ENCODE assay signal across 22 cellular contexts in genomic region chr19:45587873-45588272, GRCh38. TPM values are rescaled to one million over a fixed set of nuclear protein-coding genes. Genes with fewer than 3 reads are reported as not detected.
DNase-seq lines count a peak whose midpoint lies in the region; ATAC-seq, FAIRE-seq and TF ChIP-seq lines count a peak whose summit lies in the region.
"Had no signal": no experiment of that assay in that cellular context is flagged by ENCODE, and none has a peak within 500 bp of the region (broad histone marks: within the 10 kb centered on the region; RNA-seq: fewer than 3 reads in every experiment).

No MANE protein-coding gene starts in this region.

- peaks cover 13% of the 10 kb centered on the region for H3K4me1 ChIP-seq in ACC112 (ENCODE audit: control insufficient read depth, insufficient read depth, low read length, unreplicated experiment)
- peaks cover 18% of the 10 kb centered on the region for H3K4me1 ChIP-seq in DND-41 (ENCODE audit: insufficient read depth, low read length)
- H3K4me1 ChIP-seq in K562 (replicated peaks in 1 of 2; ENCODE audit: control insufficient read depth in 2 of 2, insufficient read depth in 2 of 2, low read length in 2 of 2) = peaks cover 27 to 33% of the 10 kb centered on the region in 2 experiments

- H3K4me2 ChIP-seq in DND-41 (ENCODE audit: insufficient read depth, low read length) (no peak overlapping the region), K562 (ENCODE audit: insufficient read depth, low read length) (peak overlapping the region; percentile 10)
- H3K4me2 ChIP-seq: PC-9 had no signal

- 22% methylated on average over 3 of the region's 4 CpGs for WGBS in K562 (ENCODE audit: insufficient coverage, low coverage, missing lambda C conversion rate)

- H3K9me3 ChIP-seq in DND-41 (ENCODE audit: insufficient read depth, low read length, severe bottlenecking) (no peaks in the 10 kb centered on the region), K562 (replicated peaks; ENCODE audit: control insufficient read depth, insufficient read depth, low read depth, low read length) (no peaks in the 10 kb centered on the region)
- H3K9me3 ChIP-seq in CD4-positive, alpha-beta T cell (ENCODE audit: control insufficient read depth, low read length) = no peaks in the 10 kb centered on the region

- peaks cover 8% of the 10 kb centered on the region for H3K27me3 Mint-ChIP-seq in osteocyte (ENCODE audit: unreplicated experiment)
- peaks cover 43% of the 10 kb centered on the region for H3K27me3 Mint-ChIP-seq in CD4-positive, alpha-beta T cell

- POLR2A ChIA-PET in K562 (lab: Yijun Ruan, JAX) = interaction anchor here (0.8 kb wide), 1 partner anchor 32 kb away, joined by 3 read pairs; no protein-coding TSS in a partner anchor
- POLR2A ChIA-PET in CD4-positive, alpha-beta T cell (lab: Charles Lee) = no interaction called here

- peak; percentile 11 for FAIRE-seq in K562 (lab: Jason Lieb, UNC)
- FAIRE-seq in frontal cortex (lab: Jason Lieb, UNC) = no peak
- FAIRE-seq: A204.1, G401.6, H54 had no signal

- H3K27ac ChIP-seq in ACC112 (ENCODE audit: low read depth, low read length) = peak overlapping the region; percentile 34; the same call in 1 of the 2 replicates
- H3K27ac ChIP-seq in DND-41 (ENCODE audit: low read length) = no peak overlapping the region
- peak overlapping the region; percentile 66; the same call in 2 of the 3 replicates for H3K27ac ChIP-seq in K562 (ENCODE audit: extremely low read depth, low read depth, low read length)
- no peak overlapping the region for H3K27ac ChIP-seq in CD4-positive, alpha-beta T cell (ENCODE audit: low read depth, low read length)
- H3K27ac ChIP-seq: PC-9 had no signal

- H3K4me3 ChIP-seq in ACC112 (ENCODE audit: low read depth, low read length) = no peak overlapping the region
- no peak overlapping the region for H3K4me3 ChIP-seq in DND-41 (ENCODE audit: low read depth in 1 of 2, low read length in 2 of 2)
- H3K4me3 ChIP-seq in K562 = no peak overlapping the region
- H3K4me3 ChIP-seq: PC-9 had no signal

- peak overlapping the region; percentile 14 for H3K27ac Mint-ChIP-seq in osteocyte (ENCODE audit: unreplicated experiment)
- H3K27ac Mint-ChIP-seq in CD4-positive, alpha-beta T cell = no peak overlapping the region

- no peak overlapping the region for H3K4me3 Mint-ChIP-seq in osteocyte (ENCODE audit: unreplicated experiment)
- no peak overlapping the region for H3K4me3 Mint-ChIP-seq in CD4-positive, alpha-beta T cell
- H3K4me3 Mint-ChIP-seq: CD14-positive monocyte had no signal

- no peaks in the 10 kb centered on the region for H3K9me1 ChIP-seq in K562 (ENCODE audit: control insufficient read depth, insufficient read depth, low read length)

- TF ChIP-seq RAD21 in K562 (CRISPR knock-in tag; conservative IDR thresholded peaks at IDR 0.05 in 1 of 2, IDR thresholded peaks at IDR 0.05 in 1 of 2) = no peak

- H4K20me1 ChIP-seq in DND-41 (ENCODE audit: insufficient read depth, low read length) = no peaks in the 10 kb centered on the region
- H4K20me1 ChIP-seq in K562 (replicated peaks; ENCODE audit: control insufficient read depth, insufficient read depth, low read length) = no peaks in the 10 kb centered on the region

- ATAC-seq in DND-41 (ENCODE audit: insufficient read depth, low read depth) = no peak
- no peak for ATAC-seq in K562
- no peak for ATAC-seq in CD4-positive, alpha-beta T cell (ENCODE audit: poor library complexity)

- no peaks in the 10 kb centered on the region for H3K36me3 Mint-ChIP-seq in osteocyte (ENCODE audit: unreplicated experiment)
- H3K36me3 Mint-ChIP-seq in CD4-positive, alpha-beta T cell (ENCODE audit: low read depth) = peaks cover 10% of the 10 kb centered on the region

- no peak for TF ChIP-seq POLR2A in K562 (conservative IDR thresholded peaks at IDR 0.05)

- H3K27me3 ChIP-seq in ACC112 (ENCODE audit: insufficient read depth, low read length) = no peaks in the 10 kb centered on the region
- H3K27me3 ChIP-seq in DND-41 (ENCODE audit: insufficient read depth, low read length, poor library complexity) = no peaks in the 10 kb centered on the region
- no peaks in the 10 kb centered on the region for H3K27me3 ChIP-seq in K562 (ENCODE audit: control insufficient read depth in 2 of 2, insufficient read depth in 2 of 2, low read length in 2 of 2)
- peaks cover 21% of the 10 kb centered on the region for H3K27me3 ChIP-seq in CD4-positive, alpha-beta T cell (ENCODE audit: control insufficient read depth, insufficient read depth, low read length)

- H2AFZ ChIP-seq in ACC112 (ENCODE audit: low read length, unreplicated experiment) (peak overlapping the region; percentile 38), DND-41 (ENCODE audit: low read depth, low read length) (peak overlapping the region; percentile 25; the same call in 1 of the 2 replicates), K562 (ENCODE audit: low read depth, low read length) (peak overlapping the region; percentile 95)
- H2AFZ ChIP-seq: PC-9 had no signal

- H3K9ac ChIP-seq in DND-41 (ENCODE audit: low read depth, low read length) = no peak overlapping the region
- peak overlapping the region; percentile 32 to 76; a peak in 3 of 4 replicates for H3K9ac ChIP-seq in K562 (ENCODE audit: insufficient read depth in 1 of 2, low read depth in 2 of 2, low read length in 2 of 2)

- in situ Hi-C loops in K562 (cut with MboI) = no loop called here

- H3K79me2 ChIP-seq in ACC112 (ENCODE audit: control insufficient read depth, insufficient read depth, low read length, unreplicated experiment) = peaks cover 1% of the 10 kb centered on the region
- peaks cover 12% of the 10 kb centered on the region for H3K79me2 ChIP-seq in DND-41 (ENCODE audit: insufficient read depth, low read length)
- H3K79me2 ChIP-seq in K562 (ENCODE audit: control insufficient read depth, insufficient read depth, low read length) = peaks cover 12% of the 10 kb centered on the region

- CTCF ChIA-PET in K562 (lab: Yijun Ruan, JAX; ENCODE audit: low intra/inter-chr PET ratio) = no interaction called here
- CTCF ChIA-PET in CD4-positive, alpha-beta T cell (lab: Charles Lee) = interaction anchor here (1.3 kb wide), 1 partner anchor 54 kb away, joined by 3 read pairs; no protein-coding TSS in a partner anchor

- intact Hi-C loops in K562 (cut with micrococcal nuclease) = no loop called here
- intact Hi-C loops in CD4-positive, alpha-beta T cell (cut with DNase I, micrococcal nuclease) = loop anchor here in 1 of 2 experiments (10.0 kb wide), 2 partner anchors 107 to 163 kb away; partner anchors contain the start of genes ERCC1, QPCTL and SNRPD2

- H3K36me3 ChIP-seq in ACC112 (ENCODE audit: insufficient read depth, low read length) (no peaks in the 10 kb centered on the region), DND-41 (ENCODE audit: insufficient read depth, low read length) (no peaks in the 10 kb centered on the region), K562 (ENCODE audit: control insufficient read depth, insufficient read depth, low read length) (no peaks in the 10 kb centered on the region)

- peaks cover 14% of the 10 kb centered on the region for H3K4me1 Mint-ChIP-seq in osteocyte (ENCODE audit: unreplicated experiment)
- H3K4me1 Mint-ChIP-seq in CD4-positive, alpha-beta T cell (ENCODE audit: low read depth) = peaks cover 15% of the 10 kb centered on the region

- no peak for TF ChIP-seq EP300 in K562 (IDR thresholded peaks at IDR 0.05; ENCODE audit: low read length)

- TF ChIP-seq CTCF in DND-41 (IDR thresholded peaks at IDR 0.05; ENCODE audit: borderline replicate concordance, extremely low read depth, low read length, poor library complexity, severe bottlenecking) (no peak), K562 (IDR thresholded peaks at IDR 0.05 in 2 of 3, conservative IDR thresholded peaks at IDR 0.05 in 1 of 3; ENCODE audit: insufficient read depth in 2 of 3, low read depth in 1 of 3, low read length in 3 of 3) (no peak), osteocyte (IDR thresholded peaks at IDR 0.05) (no peak)
- no peak for TF ChIP-seq CTCF in CD4-positive, alpha-beta T cell (IDR thresholded peaks at IDR 0.05)

- H3K9me3 Mint-ChIP-seq in osteocyte (ENCODE audit: unreplicated experiment) = no peaks in the 10 kb centered on the region
- H3K9me3 Mint-ChIP-seq in CD4-positive, alpha-beta T cell = no peaks in the 10 kb centered on the region

- DNase-seq in DND-41 = no peak
- DNase-seq in K562 (ENCODE audit: extremely low read depth in 1 of 4, low spot score in 3 of 4) = peak in 2 of 4 experiments; percentile 15 to 46
- no peak for DNase-seq in osteocyte (ENCODE audit: extremely low spot score, unreplicated experiment)
- no peak for DNase-seq in frontal cortex (ENCODE audit: low spot score in 2 of 2)
- DNase-seq in AML-193 (lab: John Stamatoyannopoulos, UW) = no peak
- DNase-seq in CD4-positive, alpha-beta T cell = no peak
- no peak for DNase-seq in T1000 (lab: John Stamatoyannopoulos, UW)
- DNase-seq: Calu3, DMS79, NCI-H1417 treated with DMSO at 0.1 percent for 48 hours, NCI-H2029, NCI-H2171, NCI-H446, NCI-H69, SW 1271 had no signal

- no TSS peak for BruUV-seq in K562 (replicated peaks; lab: Mats Ljungman, UMichigan)

RNA-seq across cellular contexts. Expression of gene OPA3, which starts 3.3 kb away (rescaled TPM):
- total RNA-seq in K562 (2011; cell fraction: chromatin; rRNA removed; ENCODE audit: low replicate concordance) = 15.8 and 30.8 TPM in 2 replicates
- 9.5 TPM in 2 replicates for total RNA-seq in K562 (2011; cell fraction: nucleolus; rRNA removed)
- 10.4 and 11.7 TPM in 2 replicates for total RNA-seq in K562 (2011; cell fraction: nucleoplasm; rRNA removed)
- total RNA-seq in K562 (2014; rRNA removed) (5.5 and 7.7 TPM in 2 replicates), K562 (2014; rRNA removed; fragmentation: Illumina TruSeq; extraction: Trizol) (8.4 and 9.0 TPM in 2 replicates), K562 (2015; rRNA removed; fragmentation: Illumina TruSeq; extraction: Trizol) (12.2 and 12.9 TPM in 2 replicates), K562 (2021) (16.8 and 18.8 TPM in 2 replicates), osteocyte (16.8 and 18.0 TPM in 2 replicates), frontal cortex (1.6 TPM)
- polyA plus RNA-seq in K562 (2011; rRNA removed) (14.2 and 16.4 TPM in 2 replicates), K562 (2014; fragmentation: Illumina TruSeq; extraction: Trizol) (10.6 and 12.6 TPM in 2 replicates), K562 (2014; fragmentation: Nextera tagmentation; extraction: Ambion mirVana) (1 to 10 TPM; 1.4 to 2.1 TPM), K562 (2014; rRNA removed) (7.0 and 9.3 TPM in 2 replicates)
- 23.7 and 30.7 TPM in 2 replicates for polyA plus RNA-seq in K562 (2011; cell fraction: cytosol; rRNA removed)
- 6.1 and 6.4 TPM in 2 replicates for polyA plus RNA-seq in K562 (2011; cell fraction: nucleus; rRNA removed)
- 10.3 and 11.1 TPM in 2 replicates for polyA plus RNA-seq in K562 (2012)
- polyA minus RNA-seq in K562 (2011; rRNA and poly(A)+ RNA removed) = 11.1 and 13.0 TPM in 2 replicates
- 7.8 and 9.7 TPM in 2 replicates for polyA minus RNA-seq in K562 (2011; cell fraction: cytosol; rRNA and poly(A)+ RNA removed)
- polyA minus RNA-seq in K562 (2011; cell fraction: nucleus; rRNA and poly(A)+ RNA removed) = 2.0 and 2.2 TPM in 2 replicates
- 1 to 10 TPM; 3.1 to 3.2 TPM for total RNA-seq in CD4-positive, alpha-beta T cell

RNA-seq across cellular contexts. Expression of gene GPR4, which starts 14.1 kb away (rescaled TPM):
- 0.12 TPM in 2 replicates for total RNA-seq in K562 (2011; cell fraction: chromatin; rRNA removed; ENCODE audit: low replicate concordance)
- not detected in 2 replicates for total RNA-seq in K562 (2011; cell fraction: nucleolus; rRNA removed)
- total RNA-seq in K562 (2011; cell fraction: nucleoplasm; rRNA removed) = not detected in 2 replicates
- not detected in 2 replicates for total RNA-seq in K562 (2014; rRNA removed)
- not detected in 2 replicates for total RNA-seq in K562 (2014; rRNA removed; fragmentation: Illumina TruSeq; extraction: Trizol)
- total RNA-seq in K562 (2015; rRNA removed; fragmentation: Illumina TruSeq; extraction: Trizol) = not detected in 2 replicates
- 0.07 and 0.09 TPM in 2 replicates for total RNA-seq in K562 (2021)
- 0.03 TPM in 1 of 2 replicates, not detected in the other for polyA plus RNA-seq in K562 (2011; rRNA removed)
- polyA plus RNA-seq in K562 (2011; cell fraction: cytosol; rRNA removed) = 0.03 TPM in 1 of 2 replicates, not detected in the other
- polyA plus RNA-seq in K562 (2011; cell fraction: nucleus; rRNA removed) = 0.06 TPM in 2 replicates
- 0.16 and 0.21 TPM in 2 replicates for polyA plus RNA-seq in K562 (2012)
- polyA plus RNA-seq in K562 (2014; fragmentation: Illumina TruSeq; extraction: Trizol) = 0.04 and 0.12 TPM in 2 replicates
- polyA plus RNA-seq in K562 (2014; fragmentation: Nextera tagmentation; extraction: Ambion mirVana) = not detected
- polyA plus RNA-seq in K562 (2014; rRNA removed) = 0.03 TPM in 1 of 2 replicates, not detected in the other
- polyA minus RNA-seq in K562 (2011; rRNA and poly(A)+ RNA removed) = not detected in 2 replicates
- not detected in 2 replicates for polyA minus RNA-seq in K562 (2011; cell fraction: cytosol; rRNA and poly(A)+ RNA removed)
- polyA minus RNA-seq in K562 (2011; cell fraction: nucleus; rRNA and poly(A)+ RNA removed) = 0.13 TPM in 1 of 2 replicates, not detected in the other
- total RNA-seq in osteocyte = not detected in 2 replicates
- under 0.01 TPM for total RNA-seq in frontal cortex
- not detected for total RNA-seq in CD4-positive, alpha-beta T cell
- total RNA-seq: Calu3, PC-9, SK-MEL-5 had no signal
- polyA plus RNA-seq: CD14-positive monocyte had no signal

RNA-seq across cellular contexts. Expression of gene EML2, which starts 51.3 kb away (rescaled TPM):
- 111 and 247 TPM in 2 replicates for total RNA-seq in K562 (2011; cell fraction: chromatin; rRNA removed; ENCODE audit: low replicate concordance)
- total RNA-seq in K562 (2011; cell fraction: nucleolus; rRNA removed) = 153 and 167 TPM in 2 replicates
- total RNA-seq in K562 (2011; cell fraction: nucleoplasm; rRNA removed) = 116 and 121 TPM in 2 replicates
- total RNA-seq in K562 (2014; rRNA removed) (38.8 and 45.0 TPM in 2 replicates), K562 (2014; rRNA removed; fragmentation: Illumina TruSeq; extraction: Trizol) (13.0 and 16.7 TPM in 2 replicates), K562 (2015; rRNA removed; fragmentation: Illumina TruSeq; extraction: Trizol) (19.6 and 21.6 TPM in 2 replicates), K562 (2021) (56.3 and 69.6 TPM in 2 replicates), osteocyte (27.1 and 28.6 TPM in 2 replicates), frontal cortex (13.0 TPM)
- polyA plus RNA-seq in K562 (2011; rRNA removed) (24.8 and 42.3 TPM in 2 replicates), K562 (2014; fragmentation: Illumina TruSeq; extraction: Trizol) (30.7 and 40.9 TPM in 2 replicates), K562 (2014; fragmentation: Nextera tagmentation; extraction: Ambion mirVana) (1 to 10 TPM; 2.6 to 2.7 TPM), K562 (2014; rRNA removed) (50.9 and 53.9 TPM in 2 replicates)
- 33.6 and 35.3 TPM in 2 replicates for polyA plus RNA-seq in K562 (2011; cell fraction: cytosol; rRNA removed)
- 183 and 277 TPM in 2 replicates for polyA plus RNA-seq in K562 (2011; cell fraction: nucleus; rRNA removed)
- 52.0 and 83.3 TPM in 2 replicates for polyA plus RNA-seq in K562 (2012)
- polyA minus RNA-seq in K562 (2011; rRNA and poly(A)+ RNA removed) = 17.6 and 20.1 TPM in 2 replicates
- polyA minus RNA-seq in K562 (2011; cell fraction: cytosol; rRNA and poly(A)+ RNA removed) = 23.7 and 26.5 TPM in 2 replicates
- polyA minus RNA-seq in K562 (2011; cell fraction: nucleus; rRNA and poly(A)+ RNA removed) = 41.0 and 43.9 TPM in 2 replicates
- total RNA-seq in CD4-positive, alpha-beta T cell = 10 to 100 TPM; 29.2 to 30.4 TPM

Comparison
In these comparisons a context has a peak if more than half of its experiments do, and no peak if none do; other contexts are left out.
1. H2AFZ ChIP-seq: peak in every context shown above with its lines; median percentile 95 in K562; 38 in ACC112; 25 in DND-41.
2. H3K27ac ChIP-seq: peak in ACC112 (single experiment) and K562 (single experiment); none in DND-41 (single experiment) and CD4-positive, alpha-beta T cell (single experiment).